Comparison of ENCODE assay signal across 8 cellular contexts in the genomic region with DNA sequence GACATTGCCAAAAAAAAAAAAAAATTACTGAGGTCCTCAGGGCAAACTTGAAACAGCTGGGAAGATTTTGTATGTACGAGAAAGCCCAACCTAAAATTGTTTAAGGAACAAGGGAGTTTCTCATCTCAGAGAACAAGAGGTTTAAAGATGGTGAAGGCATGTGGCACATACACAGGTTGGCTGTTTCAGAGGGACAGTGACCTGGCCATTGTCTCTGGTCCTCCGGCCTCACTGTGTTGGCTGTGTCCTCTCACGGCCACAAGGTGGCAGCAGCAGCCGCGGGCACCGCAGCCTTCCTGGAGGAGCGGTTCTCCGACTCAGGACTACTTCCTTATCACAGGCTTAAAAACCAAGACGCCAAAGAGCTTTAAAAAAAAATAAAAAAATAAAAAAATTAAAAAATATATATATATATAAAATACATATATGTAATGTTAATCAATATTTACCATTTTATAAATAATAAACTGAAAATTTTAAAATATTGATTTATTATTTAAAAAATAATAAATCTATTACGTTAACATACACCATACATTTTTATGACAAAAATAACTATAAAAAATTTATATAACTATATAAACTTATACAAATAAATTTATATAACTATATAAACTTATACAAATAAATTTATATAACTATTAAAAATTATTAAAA. TPM values are rescaled to one million over a fixed set of nuclear protein-coding genes. Genes with fewer than 3 reads are reported as not detected.
DNase-seq lines count a peak whose midpoint lies in the region; ATAC-seq, FAIRE-seq and TF ChIP-seq lines count a peak whose summit lies in the region.

No MANE protein-coding gene starts in this region.

- peak; percentile 52 for ATAC-seq in HG03060 (IDR thresholded peaks at IDR 0.05; ENCODE audit: low read depth, unreplicated experiment)

- TF ChIP-seq CTCF in bronchial epithelial cell (IDR thresholded peaks at IDR 0.05; ENCODE audit: insufficient read depth, low read length, severe bottlenecking) = peak; percentile 89

- no peaks in the 10 kb centered on the region for H3K36me3 ChIP-seq in bronchial epithelial cell (ENCODE audit: control insufficient read depth, insufficient read depth, low read length)

- FAIRE-seq in bronchial epithelial cell (lab: Jason Lieb, UNC) = no peak

- no peaks in the 10 kb centered on the region for H3K27me3 ChIP-seq in bronchial epithelial cell (ENCODE audit: control insufficient read depth, insufficient read depth, low read length)

- DNase-seq in NCI-H187 (lab: John Stamatoyannopoulos, UW) = peak; percentile 21 to 54
- DNase-seq in NCI-H187 treated with DMSO at 0.1 percent for 48 hours (lab: John Stamatoyannopoulos, UW) = no peak
- DNase-seq in NCI-H2227 treated with DMSO at 0.1 percent for 48 hours (lab: John Stamatoyannopoulos, UW) = peak; percentile 53
- peak; percentile 42 to 54 (median 44) for DNase-seq in activated CD4-positive, CD25-positive, alpha-beta regulatory T cell (lab: John Stamatoyannopoulos, UW)
- peak; percentile 64 for DNase-seq in bronchial epithelial cell (ENCODE audit: low read depth)
- peak; percentile 91 for DNase-seq in islet precursor cell
- DNase-seq in stimulated activated CD4-positive, alpha-beta T cell treated with anti-CD3 and anti-CD28 coated beads, Interleukin-1b, Interleukin-23, amount 100 ng/mL, for 4 hours (ENCODE audit: low read depth in 2 of 2) = peak; percentile 57 to 67

- no peak overlapping the region for H3K4me3 ChIP-seq in bronchial epithelial cell (ENCODE audit: low read depth, low read length)

RNA-seq across cellular contexts. Expression of gene GTF2H5, which starts 52.8 kb away (rescaled TPM):
- total RNA-seq in bronchial epithelial cell = 4.2 and 6.5 TPM in 2 replicates

RNA-seq across cellular contexts. Expression of gene SERAC1, which starts 52.9 kb away (rescaled TPM):
- 12.1 and 15.1 TPM in 2 replicates for total RNA-seq in bronchial epithelial cell
